7 cellular contexts compared by ENCODE assay signal in genomic region chr7:56802191-56802590, GRCh38.
DNase-seq lines count a peak whose midpoint lies in the region; ATAC-seq and TF ChIP-seq lines count a peak whose summit lies in the region.
"Not testable (repeated sequence)": the region's sequence is repeated elsewhere in the genome, so short reads cannot be mapped to it uniquely, and the experiment has no call there.

No MANE protein-coding gene starts in this region.

- not testable (repeated sequence) for H3K4me1 Mint-ChIP-seq in naive thymus-derived CD4-positive, alpha-beta T cell; stimulated activated effector memory CD8-positive, alpha-beta T cell treated with anti-CD3 and anti-CD28 coated beads, Interleukin-12 subunit alpha, Interleukin-12 subunit beta, amount 100 ng/mL, for 72 hours; stimulated activated naive CD8-positive, alpha-beta T cell treated with anti-CD3 and anti-CD28 coated beads, Interleukin-15, amount 100 ng/mL, for 72 hours

- not testable (repeated sequence) for H4K20me1 ChIP-seq in DND-41 (ENCODE audit: insufficient read depth, low read length)

- H3K27me3 Mint-ChIP-seq in naive thymus-derived CD4-positive, alpha-beta T cell; stimulated activated naive CD8-positive, alpha-beta T cell treated with anti-CD3 and anti-CD28 coated beads, Interleukin-15, amount 100 ng/mL, for 72 hours: not testable (repeated sequence)

- H3K4me2 ChIP-seq in DND-41 (ENCODE audit: insufficient read depth, low read length) = not testable (repeated sequence)

- peaks cover 0 to 15% (median 2%) of the 10 kb centered on the region in 11 donors for H3K9me3 Mint-ChIP-seq in naive thymus-derived CD4-positive, alpha-beta T cell
- not testable (repeated sequence) for H3K9me3 Mint-ChIP-seq in stimulated activated effector memory CD8-positive, alpha-beta T cell treated with anti-CD3 and anti-CD28 coated beads, Interleukin-12 subunit alpha, Interleukin-12 subunit beta, amount 100 ng/mL, for 72 hours; stimulated activated naive CD8-positive, alpha-beta T cell treated with anti-CD3 and anti-CD28 coated beads, Interleukin-15, amount 100 ng/mL, for 72 hours

- intact Hi-C loops in naive thymus-derived CD4-positive, alpha-beta T cell (cut with micrococcal nuclease); upper lobe of right lung (cut with DNase I); aorta (cut with DNase I): not testable (repeated sequence)

- not testable (repeated sequence) for H3K27ac Mint-ChIP-seq in naive thymus-derived CD4-positive, alpha-beta T cell; stimulated activated effector memory CD8-positive, alpha-beta T cell treated with anti-CD3 and anti-CD28 coated beads, Interleukin-12 subunit alpha, Interleukin-12 subunit beta, amount 100 ng/mL, for 72 hours; stimulated activated naive CD8-positive, alpha-beta T cell treated with anti-CD3 and anti-CD28 coated beads, Interleukin-15, amount 100 ng/mL, for 72 hours

- not testable (repeated sequence) for H3K36me3 Mint-ChIP-seq in naive thymus-derived CD4-positive, alpha-beta T cell; stimulated activated effector memory CD8-positive, alpha-beta T cell treated with anti-CD3 and anti-CD28 coated beads, Interleukin-12 subunit alpha, Interleukin-12 subunit beta, amount 100 ng/mL, for 72 hours

- not testable (repeated sequence) for H3K4me3 Mint-ChIP-seq in naive thymus-derived CD4-positive, alpha-beta T cell; stimulated activated effector memory CD8-positive, alpha-beta T cell treated with anti-CD3 and anti-CD28 coated beads, Interleukin-12 subunit alpha, Interleukin-12 subunit beta, amount 100 ng/mL, for 72 hours; stimulated activated naive CD8-positive, alpha-beta T cell treated with anti-CD3 and anti-CD28 coated beads, Interleukin-15, amount 100 ng/mL, for 72 hours

- WGBS in lung, 2 donors = 70 to 85% methylated on average over 2 of the region's 9 CpGs
- WGBS in aorta, 2 donors = 78% methylated on average over 2 of the region's 9 CpGs; no CpG with 5 or more reads in 1 of the 2 donors

- POLR2A ChIA-PET in naive thymus-derived CD4-positive, alpha-beta T cell (lab: Charles Lee) = not testable (repeated sequence)

- not testable (repeated sequence) for H3K79me2 ChIP-seq in DND-41 (ENCODE audit: insufficient read depth, low read length)

- H3K9me3 ChIP-seq in DND-41 (ENCODE audit: insufficient read depth, low read length, severe bottlenecking); naive thymus-derived CD4-positive, alpha-beta T cell (ENCODE audit: control insufficient read depth in 2 of 3, low read length in 3 of 3); upper lobe of right lung; aorta (ENCODE audit: control insufficient read depth, low read length): not testable (repeated sequence)
- peaks cover 0 to 15% of the 10 kb centered on the region in 2 donors for H3K9me3 ChIP-seq in lung (ENCODE audit: control insufficient read depth in 2 of 2, insufficient read depth in 1 of 2, low read length in 1 of 2)

- ATAC-seq in DND-41 (ENCODE audit: insufficient read depth, low read depth) (0 out of 3 replicates have a peak, but pooled peaks have one; percentile 27), lung (ENCODE audit: insufficient read depth, low FRiP score) (peak; percentile 11), upper lobe of right lung (peak; percentile 45), aorta (ENCODE audit: low FRiP score) (peak; percentile 59)
- peak; percentile 27 for ATAC-seq in naive thymus-derived CD4-positive, alpha-beta T cell
- peak; percentile 25 for ATAC-seq in stimulated activated effector memory CD8-positive, alpha-beta T cell treated with anti-CD3 and anti-CD28 coated beads, Interleukin-12 subunit alpha, Interleukin-12 subunit beta, amount 100 ng/mL, for 72 hours
- peak; percentile 39 for ATAC-seq in stimulated activated naive CD8-positive, alpha-beta T cell treated with anti-CD3 and anti-CD28 coated beads, Interleukin-15, amount 100 ng/mL, for 72 hours

- H3K4me1 ChIP-seq in DND-41 (ENCODE audit: insufficient read depth, low read length); lung (ENCODE audit: control insufficient read depth in 2 of 2, insufficient read depth in 2 of 2, low read length in 2 of 2); naive thymus-derived CD4-positive, alpha-beta T cell (ENCODE audit: control insufficient read depth in 2 of 2, insufficient read depth in 2 of 2, low read length in 2 of 2); upper lobe of right lung; aorta (ENCODE audit: control insufficient read depth in 1 of 2, insufficient read depth in 2 of 2, low read length in 2 of 2): not testable (repeated sequence)

- H3K27me3 ChIP-seq in DND-41 (ENCODE audit: insufficient read depth, low read length, poor library complexity); lung (ENCODE audit: control insufficient read depth, insufficient read depth); naive thymus-derived CD4-positive, alpha-beta T cell (ENCODE audit: control insufficient read depth in 2 of 2, insufficient read depth in 2 of 2, low read length in 2 of 2); upper lobe of right lung; aorta (ENCODE audit: control insufficient read depth in 1 of 2, insufficient read depth in 2 of 2, low read length in 1 of 2): not testable (repeated sequence)

- CTCF ChIA-PET in naive thymus-derived CD4-positive, alpha-beta T cell (lab: Charles Lee) = not testable (repeated sequence)

- TF ChIP-seq CTCF in DND-41 (IDR thresholded peaks at IDR 0.05; ENCODE audit: borderline replicate concordance, extremely low read depth, low read length, poor library complexity, severe bottlenecking); lung (IDR thresholded peaks at IDR 0.05; ENCODE audit: control extremely low read depth, extremely low read depth); upper lobe of right lung (IDR thresholded peaks at IDR 0.05): not testable (repeated sequence)

- H3K27ac ChIP-seq in DND-41 (ENCODE audit: low read length); lung (ENCODE audit: low read depth in 1 of 2, low read length in 1 of 2); naive thymus-derived CD4-positive, alpha-beta T cell (ENCODE audit: low read depth, low read length); upper lobe of right lung; aorta (ENCODE audit: low read depth in 1 of 2, low read length in 2 of 2): not testable (repeated sequence)

- not testable (repeated sequence) for H3K36me3 ChIP-seq in DND-41 (ENCODE audit: insufficient read depth, low read length); lung (ENCODE audit: control insufficient read depth in 2 of 2, insufficient read depth in 2 of 2, low read length in 2 of 2); naive thymus-derived CD4-positive, alpha-beta T cell (ENCODE audit: control insufficient read depth in 2 of 3, insufficient read depth in 3 of 3, low read length in 3 of 3); upper lobe of right lung; aorta (ENCODE audit: control insufficient read depth in 1 of 2, insufficient read depth in 2 of 2, low read length in 1 of 2)

- not testable (repeated sequence) for H2AFZ ChIP-seq in DND-41 (ENCODE audit: low read depth, low read length)

- not testable (repeated sequence) for DNase-seq in DND-41; lung (ENCODE audit: low spot score); naive thymus-derived CD4-positive, alpha-beta T cell; stimulated activated effector memory CD8-positive, alpha-beta T cell treated with anti-CD3 and anti-CD28 coated beads, Interleukin-12 subunit alpha, Interleukin-12 subunit beta, amount 100 ng/mL, for 72 hours (ENCODE audit: low spot score in 2 of 2); stimulated activated naive CD8-positive, alpha-beta T cell treated with anti-CD3 and anti-CD28 coated beads, Interleukin-15, amount 100 ng/mL, for 72 hours; aorta
- DNase-seq in upper lobe of right lung = peak; percentile 23

- H3K4me3 ChIP-seq in DND-41 (ENCODE audit: low read depth in 1 of 2, low read length in 2 of 2); lung; naive thymus-derived CD4-positive, alpha-beta T cell (ENCODE audit: low read length); upper lobe of right lung; aorta (ENCODE audit: low read length in 2 of 2): not testable (repeated sequence)

- not testable (repeated sequence) for H3K9ac ChIP-seq in DND-41 (ENCODE audit: low read depth, low read length)
